Comparison of ENCODE assay signal across 2 cellular contexts in the genomic region with DNA sequence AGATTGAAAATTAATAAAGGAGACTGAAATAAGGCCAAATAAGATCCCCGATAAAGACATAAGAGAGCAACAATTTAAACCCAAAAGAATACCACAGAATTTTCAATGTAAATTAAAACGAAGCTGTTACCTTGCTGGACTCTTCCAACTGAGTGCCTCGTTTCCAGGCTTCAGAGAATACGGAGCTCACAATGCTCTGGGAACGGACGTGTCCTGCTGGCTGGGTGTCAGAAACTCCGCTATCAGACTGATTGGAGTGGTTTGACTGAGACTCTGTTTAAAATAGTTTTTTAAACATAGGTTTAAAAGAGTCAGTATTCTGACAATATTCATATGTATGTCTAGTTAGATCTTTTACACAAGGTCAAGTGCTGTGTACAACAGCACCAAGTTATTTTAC.
TF ChIP-seq lines count a peak whose summit lies in the region.

No MANE protein-coding gene starts in this region.

TF ChIP-seq in HepG2, 621 proteins besides CTCF, POLR2A, EP300 and RAD21:
- no peak for TF ChIP-seq DMTF1 (CRISPR knock-in tag; IDR thresholded peaks at IDR 0.05)
- TF ChIP-seq, protein P1, sequence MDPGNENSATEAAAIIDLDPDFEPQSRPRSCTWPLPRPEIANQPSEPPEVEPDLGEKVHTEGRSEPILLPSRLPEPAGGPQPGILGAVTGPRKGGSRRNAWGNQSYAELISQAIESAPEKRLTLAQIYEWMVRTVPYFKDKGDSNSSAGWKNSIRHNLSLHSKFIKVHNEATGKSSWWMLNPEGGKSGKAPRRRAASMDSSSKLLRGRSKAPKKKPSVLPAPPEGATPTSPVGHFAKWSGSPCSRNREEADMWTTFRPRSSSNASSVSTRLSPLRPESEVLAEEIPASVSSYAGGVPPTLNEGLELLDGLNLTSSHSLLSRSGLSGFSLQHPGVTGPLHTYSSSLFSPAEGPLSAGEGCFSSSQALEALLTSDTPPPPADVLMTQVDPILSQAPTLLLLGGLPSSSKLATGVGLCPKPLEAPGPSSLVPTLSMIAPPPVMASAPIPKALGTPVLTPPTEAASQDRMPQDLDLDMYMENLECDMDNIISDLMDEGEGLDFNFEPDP (CRISPR knock-in tag; conservative IDR thresholded peaks at IDR 0.05) = no peak
- no peak for TF ChIP-seq MLX (CRISPR knock-in tag; IDR thresholded peaks at IDR 0.05)
- TF ChIP-seq SNAPC2 (CRISPR knock-in tag; IDR thresholded peaks at IDR 0.05) = no peak
- no peak for TF ChIP-seq GFI1 (CRISPR knock-in tag; IDR thresholded peaks at IDR 0.05; ENCODE audit: borderline replicate concordance)
- TF ChIP-seq, protein P2, sequence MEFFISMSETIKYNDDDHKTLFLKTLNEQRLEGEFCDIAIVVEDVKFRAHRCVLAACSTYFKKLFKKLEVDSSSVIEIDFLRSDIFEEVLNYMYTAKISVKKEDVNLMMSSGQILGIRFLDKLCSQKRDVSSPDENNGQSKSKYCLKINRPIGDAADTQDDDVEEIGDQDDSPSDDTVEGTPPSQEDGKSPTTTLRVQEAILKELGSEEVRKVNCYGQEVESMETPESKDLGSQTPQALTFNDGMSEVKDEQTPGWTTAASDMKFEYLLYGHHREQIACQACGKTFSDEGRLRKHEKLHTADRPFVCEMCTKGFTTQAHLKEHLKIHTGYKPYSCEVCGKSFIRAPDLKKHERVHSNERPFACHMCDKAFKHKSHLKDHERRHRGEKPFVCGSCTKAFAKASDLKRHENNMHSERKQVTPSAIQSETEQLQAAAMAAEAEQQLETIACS (CRISPR knock-in tag; IDR thresholded peaks at IDR 0.05) = no peak
- no peak for TF ChIP-seq ZNF749 (CRISPR knock-in tag; IDR thresholded peaks at IDR 0.05; ENCODE audit: borderline replicate concordance)
- TF ChIP-seq CERS6 (CRISPR knock-in tag; IDR thresholded peaks at IDR 0.05) = no peak
- TF ChIP-seq TRIM24 (CRISPR knock-in tag; IDR thresholded peaks at IDR 0.05) = no peak
- no peak for TF ChIP-seq ZFP62 (CRISPR knock-in tag; IDR thresholded peaks at IDR 0.05)
- TF ChIP-seq ZMYM4 (CRISPR knock-in tag; IDR thresholded peaks at IDR 0.05) = no peak
- no peak for TF ChIP-seq ZHX1 (CRISPR knock-in tag; IDR thresholded peaks at IDR 0.05; ENCODE audit: low read depth)
- TF ChIP-seq IKZF1 (IDR thresholded peaks at IDR 0.05) = no peak
- TF ChIP-seq DNMT1 (CRISPR knock-in tag; IDR thresholded peaks at IDR 0.05) = no peak
- TF ChIP-seq PBX3 (CRISPR knock-in tag; IDR thresholded peaks at IDR 0.05; ENCODE audit: borderline replicate concordance) = no peak

TF ChIP-seq in endothelial cell of umbilical vein, 7 proteins besides CTCF, POLR2A, EP300 and RAD21:
- TF ChIP-seq JUN (IDR thresholded peaks at IDR 0.05; ENCODE audit: borderline replicate concordance, insufficient read depth, insufficient read length, low read depth) = no peak
- TF ChIP-seq, protein P3, sequence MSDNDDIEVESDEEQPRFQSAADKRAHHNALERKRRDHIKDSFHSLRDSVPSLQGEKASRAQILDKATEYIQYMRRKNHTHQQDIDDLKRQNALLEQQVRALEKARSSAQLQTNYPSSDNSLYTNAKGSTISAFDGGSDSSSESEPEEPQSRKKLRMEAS (IDR thresholded peaks at IDR 0.05; ENCODE audit: insufficient read depth, insufficient read length) = no peak
- TF ChIP-seq POLR2AphosphoS5 (IDR thresholded peaks at IDR 0.05; ENCODE audit: insufficient read depth, low read depth, low read length) = no peak
- TF ChIP-seq GATA2 (IDR thresholded peaks at IDR 0.05; ENCODE audit: insufficient read depth, insufficient read length, low read depth, low read length) = no peak
- TF ChIP-seq EZH2 (IDR thresholded peaks at IDR 0.05; ENCODE audit: borderline replicate concordance, low read depth, low read length, severe bottlenecking) = no peak
- TF ChIP-seq FOS (IDR thresholded peaks at IDR 0.05; ENCODE audit: borderline replicate concordance, insufficient read depth, low read length) = no peak
